Comparison of ENCODE assay signal across 8 cellular contexts in genomic region chr19:38899447-38900219, GRCh38. TPM values are rescaled to one million over a fixed set of nuclear protein-coding genes. Genes with fewer than 3 reads are reported as not detected.
A peak's percentile ranks its signal among the peaks of the same experiment; 100 is the strongest.
DNase-seq lines count a peak whose midpoint lies in the region; ATAC-seq, FAIRE-seq and TF ChIP-seq lines count a peak whose summit lies in the region.

Gene NFKBIB, plus strand, starts transcription at chr19:38899969. Its CDS starts 64 bp downstream, at chr19:38900033.
Gene SIRT2, minus strand, starts transcription at chr19:38899618. Its CDS starts 97 bp downstream, at chr19:38899521.

- H3K36me3 ChIP-seq in pancreas (no peaks in the 10 kb centered on the region), tibial artery (peaks cover 0 to 15% (median 2%) of the 10 kb centered on the region in 3 donors)

- H3K9me3 Mint-ChIP-seq in activated naive CD8-positive, alpha-beta T cell treated with anti-CD3 and anti-CD28 coated beads, Interleukin-2, amount 50 U/mL, for 24 hours: peaks cover 4% of the 10 kb centered on the region

- peak within 1 kb of the TSS; percentile 93 for H3K27ac Mint-ChIP-seq in activated naive CD8-positive, alpha-beta T cell treated with anti-CD3 and anti-CD28 coated beads, Interleukin-2, amount 50 U/mL, for 24 hours

- peaks cover 49% of the 10 kb centered on the region for H3K4me1 Mint-ChIP-seq in activated naive CD8-positive, alpha-beta T cell treated with anti-CD3 and anti-CD28 coated beads, Interleukin-2, amount 50 U/mL, for 24 hours

- peak; percentile 100 for DNase-seq in GM12865 (ENCODE audit: low read depth)
- peak; percentile 97 for DNase-seq in NCI-H1417 treated with DMSO at 0.1 percent for 48 hours (lab: John Stamatoyannopoulos, UW)
- peak; percentile 100 for DNase-seq in SW480 (ENCODE audit: low spot score)
- peak; percentile 98 for DNase-seq in activated naive CD8-positive, alpha-beta T cell treated with anti-CD3 and anti-CD28 coated beads, Interleukin-2, amount 50 U/mL, for 24 hours
- peak; percentile 100 for DNase-seq in Right ventricle myocardium superior
- DNase-seq in pancreas: peak; percentile 92 to 100 (median 100)
- peak; percentile 100 for DNase-seq in tibial artery

- H3K27me3 ChIP-seq in pancreas (no peaks in the 10 kb centered on the region), tibial artery (no peaks in the 10 kb centered on the region)

- ATAC-seq in HG02763 (IDR thresholded peaks at IDR 0.05; ENCODE audit: unreplicated experiment) (peak; percentile 89), Right ventricle myocardium superior (ENCODE audit: poor library complexity) (peak; percentile 98), pancreas (peak; percentile 94 to 98 (median 96))
- ATAC-seq in activated naive CD8-positive, alpha-beta T cell treated with anti-CD3 and anti-CD28 coated beads, Interleukin-2, amount 50 U/mL, for 24 hours: peak; percentile 96

- no peak for TF ChIP-seq CTCF in GM12865 (IDR thresholded peaks at IDR 0.05; ENCODE audit: insufficient read depth, low read depth, low read length, missing control alignments)
- no peak for TF ChIP-seq CTCF in pancreas (IDR thresholded peaks at IDR 0.05)
- TF ChIP-seq CTCF in tibial artery (IDR thresholded peaks at IDR 0.05): no peak

- intact Hi-C loops in Right ventricle myocardium superior (cut with DNase I): no loop called here
- intact Hi-C loops in pancreas (cut with DNase I): no loop called here
- intact Hi-C loops in tibial artery (cut with DNase I; ENCODE audit: low total_unique reads): loop anchor here (2.0 to 10.0 kb wide), 3 partner anchors 51 to 285 kb away; partner anchors contain the start of genes ECH1, EIF3K, HNRNPL and MAP4K1

- H3K4me3 ChIP-seq in GM12865 (ENCODE audit: low read depth, low read length) (peak within 1 kb of the TSS; percentile 95), pancreas (peak within 1 kb of the TSS; percentile 55 to 96 (median 78)), tibial artery (peak within 1 kb of the TSS; percentile 63 to 88)

- peak; percentile 95 for FAIRE-seq in pancreas (lab: Jason Lieb, UNC)

- 0 to 1% methylated on average over 57 to 65 of the region's 65 CpGs for WGBS in pancreas, 2 donors

- H3K9me3 ChIP-seq in pancreas: no peaks in the 10 kb centered on the region
- H3K9me3 ChIP-seq in tibial artery: no peaks in the 10 kb centered on the region

- H3K4me1 ChIP-seq in pancreas (peaks cover 0 to 19% (median 5%) of the 10 kb centered on the region in 3 donors), tibial artery (peaks cover 0 to 38% (median 23%) of the 10 kb centered on the region in 4 donors)

- peak within 1 kb of the TSS; percentile 73 to 87 (median 83) for H3K27ac ChIP-seq in pancreas
- peak within 1 kb of the TSS; percentile 82 to 92 for H3K27ac ChIP-seq in tibial artery

- H3K27me3 Mint-ChIP-seq in activated naive CD8-positive, alpha-beta T cell treated with anti-CD3 and anti-CD28 coated beads, Interleukin-2, amount 50 U/mL, for 24 hours: no peaks in the 10 kb centered on the region

- H3K4me3 Mint-ChIP-seq in activated naive CD8-positive, alpha-beta T cell treated with anti-CD3 and anti-CD28 coated beads, Interleukin-2, amount 50 U/mL, for 24 hours: peak within 1 kb of the TSS; percentile 98

- H3K36me3 Mint-ChIP-seq in activated naive CD8-positive, alpha-beta T cell treated with anti-CD3 and anti-CD28 coated beads, Interleukin-2, amount 50 U/mL, for 24 hours (ENCODE audit: low read depth): peaks cover 21% of the 10 kb centered on the region

RNA-seq across cellular contexts. Expression of gene NFKBIB, which starts in this region (rescaled TPM):
- total RNA-seq in Right ventricle myocardium superior: 14.5 TPM
- total RNA-seq in pancreas: 10 to 100 TPM in 2 of 6 donors, 1 to 10 TPM in 4; 6.8 to 14.3 (median 9.3) TPM
- 10 to 100 TPM; 12.3 to 26.8 TPM for polyA plus RNA-seq in pancreas

RNA-seq across cellular contexts. Expression of gene SIRT2, which starts in this region (rescaled TPM):
- 96.2 TPM for total RNA-seq in Right ventricle myocardium superior
- total RNA-seq in pancreas: 10 to 100 TPM; 16.2 to 27.0 (median 19.0) TPM
- polyA plus RNA-seq in pancreas: 10 to 100 TPM; 33.5 to 44.4 TPM

Comparison
In these comparisons a context has a peak if more than half of its experiments do, and no peak if none do; other contexts are left out.
1. Peak in every context shown above with its lines: DNase-seq, ATAC-seq, H3K4me3 ChIP-seq and H3K27ac ChIP-seq.